ENCODE assay signal across 1 cellular context in the genomic region with DNA sequence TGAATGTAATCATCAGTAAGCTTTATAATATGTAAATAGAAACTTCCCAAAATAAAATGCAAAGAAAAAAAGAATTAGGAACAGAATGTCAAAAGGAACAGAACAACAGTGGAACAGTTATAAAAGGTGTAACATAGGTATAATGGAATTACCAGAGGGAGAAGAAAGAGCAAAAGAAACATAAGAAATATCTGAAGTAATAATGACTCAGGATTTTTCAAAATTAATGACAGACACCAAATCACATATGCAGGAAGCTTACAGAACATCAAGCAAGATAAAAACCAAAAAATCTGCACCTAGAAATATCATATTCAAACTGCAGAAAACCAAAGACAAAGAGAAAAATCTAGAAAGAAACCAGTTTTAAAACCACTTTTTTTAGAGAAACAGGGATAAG.
TF ChIP-seq lines count a peak whose summit lies in the region.

No MANE protein-coding gene starts in this region.

TF ChIP-seq in K562, 482 proteins besides CTCF, POLR2A, EP300 and RAD21 (continues in another document):
- TF ChIP-seq, protein P1, sequence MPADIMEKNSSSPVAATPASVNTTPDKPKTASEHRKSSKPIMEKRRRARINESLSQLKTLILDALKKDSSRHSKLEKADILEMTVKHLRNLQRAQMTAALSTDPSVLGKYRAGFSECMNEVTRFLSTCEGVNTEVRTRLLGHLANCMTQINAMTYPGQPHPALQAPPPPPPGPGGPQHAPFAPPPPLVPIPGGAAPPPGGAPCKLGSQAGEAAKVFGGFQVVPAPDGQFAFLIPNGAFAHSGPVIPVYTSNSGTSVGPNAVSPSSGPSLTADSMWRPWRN (IDR thresholded peaks at IDR 0.05; ENCODE audit: low read depth) = no peak
- TF ChIP-seq HNRNPUL1 (IDR thresholded peaks at IDR 0.05; ENCODE audit: low read length) (no peak), SMAD1 (IDR thresholded peaks at IDR 0.05; ENCODE audit: low read depth, low read length, partially characterized antibody) (no peak), SLC30A9 (CRISPR knock-in tag; IDR thresholded peaks at IDR 0.05) (no peak), KLF6 (CRISPR knock-in tag; IDR thresholded peaks at IDR 0.05; ENCODE audit: borderline replicate concordance) (no peak), BCL6 (CRISPR knock-in tag; IDR thresholded peaks at IDR 0.05) (no peak), TRIM24 (IDR thresholded peaks at IDR 0.05) (0 out of 4 replicates have a peak, but pooled peaks of 1 of the 2 experiments have one; percentile 24), PHB (CRISPR knock-in tag; IDR thresholded peaks at IDR 0.05) (no peak), NFE2 (IDR thresholded peaks at IDR 0.05; ENCODE audit: low read depth) (peak; percentile 65), CBX2 (IDR thresholded peaks at IDR 0.05; ENCODE audit: insufficient read depth, low read length, poor library complexity, severe bottlenecking) (no peak), POLR2G (IDR thresholded peaks at IDR 0.05; ENCODE audit: low read depth, low read length) (no peak), ZNF316 (IDR thresholded peaks at IDR 0.05) (peak; percentile 82), SMARCE1 (IDR thresholded peaks at IDR 0.05) (peak; percentile 31), RBM25 (IDR thresholded peaks at IDR 0.05; ENCODE audit: low read depth, low read length, severe bottlenecking) (no peak), ZNF551 (CRISPR knock-in tag; IDR thresholded peaks at IDR 0.05) (no peak), ZNF197 (CRISPR knock-in tag; IDR thresholded peaks at IDR 0.05; ENCODE audit: low read depth) (no peak), DACH1 (IDR thresholded peaks at IDR 0.05; ENCODE audit: partially characterized antibody) (peak; percentile 5), MAFG (tag; conservative IDR thresholded peaks at IDR 0.05) (peak; percentile 72; the same call in 1 of the 2 replicates), KDM5B (IDR thresholded peaks at IDR 0.05; ENCODE audit: insufficient replicate concordance, low read depth, low read length) (no peak), ZNF121 (CRISPR knock-in tag; conservative IDR thresholded peaks at IDR 0.05) (no peak), ZNF717 (CRISPR knock-in tag; IDR thresholded peaks at IDR 0.05) (no peak), RCOR1 (IDR thresholded peaks at IDR 0.05; ENCODE audit: borderline replicate concordance in 1 of 2, low read depth in 2 of 2, low read length in 2 of 2) (no peak)
- TF ChIP-seq, protein P2, sequence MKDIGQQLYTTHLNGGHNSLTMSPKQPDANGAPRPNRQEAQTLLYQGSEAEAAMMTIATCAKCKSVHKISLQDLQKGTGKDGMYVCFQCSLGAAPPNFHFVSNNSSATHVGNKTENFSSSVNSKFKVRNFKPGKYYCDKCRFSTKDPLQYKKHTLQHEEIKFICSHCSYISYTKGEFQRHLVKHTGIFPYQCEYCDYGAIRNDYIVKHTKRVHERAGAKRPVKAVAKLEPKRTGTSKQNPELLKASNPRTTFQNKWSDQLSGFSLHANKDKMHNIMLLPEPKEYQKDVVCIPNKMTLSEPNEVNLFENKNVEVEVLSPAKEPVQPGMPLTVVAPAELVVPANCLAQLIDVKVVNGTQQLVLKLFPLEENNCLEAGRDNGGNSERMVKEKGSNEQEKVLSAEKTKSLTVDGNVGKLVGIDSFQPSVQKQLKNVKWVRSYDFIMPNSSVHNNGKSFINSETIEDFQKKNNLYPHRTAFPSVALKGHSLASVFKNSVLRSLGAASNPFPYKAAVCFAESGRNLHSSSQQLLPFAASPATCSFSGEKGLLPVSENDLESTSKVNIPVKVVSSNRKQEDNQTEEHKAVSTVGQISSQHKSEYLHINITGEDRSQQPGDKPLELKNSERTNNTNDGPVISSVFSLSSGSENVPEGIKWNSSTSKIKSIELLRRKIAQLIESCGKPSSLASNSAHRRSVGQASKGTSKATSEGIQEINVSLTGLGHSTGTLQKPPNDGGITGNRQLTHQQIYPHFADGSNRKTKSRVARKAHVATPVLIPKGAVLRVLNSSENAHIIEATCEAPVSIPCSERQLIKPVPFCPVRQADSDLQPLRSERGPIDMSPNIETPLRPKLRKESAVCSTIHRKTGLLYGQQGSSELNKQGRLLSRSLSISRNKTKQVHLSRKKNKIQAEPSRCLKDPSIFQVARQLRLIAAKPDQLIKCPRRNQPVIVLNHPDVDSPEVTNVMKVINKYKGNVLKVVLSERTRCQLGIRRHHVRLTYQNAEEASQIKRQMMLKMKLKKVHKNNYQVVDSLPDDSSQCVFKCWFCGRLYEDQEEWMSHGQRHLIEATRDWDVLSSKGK (CRISPR knock-in tag; IDR thresholded peaks at IDR 0.05) = no peak
- TF ChIP-seq, protein P3, sequence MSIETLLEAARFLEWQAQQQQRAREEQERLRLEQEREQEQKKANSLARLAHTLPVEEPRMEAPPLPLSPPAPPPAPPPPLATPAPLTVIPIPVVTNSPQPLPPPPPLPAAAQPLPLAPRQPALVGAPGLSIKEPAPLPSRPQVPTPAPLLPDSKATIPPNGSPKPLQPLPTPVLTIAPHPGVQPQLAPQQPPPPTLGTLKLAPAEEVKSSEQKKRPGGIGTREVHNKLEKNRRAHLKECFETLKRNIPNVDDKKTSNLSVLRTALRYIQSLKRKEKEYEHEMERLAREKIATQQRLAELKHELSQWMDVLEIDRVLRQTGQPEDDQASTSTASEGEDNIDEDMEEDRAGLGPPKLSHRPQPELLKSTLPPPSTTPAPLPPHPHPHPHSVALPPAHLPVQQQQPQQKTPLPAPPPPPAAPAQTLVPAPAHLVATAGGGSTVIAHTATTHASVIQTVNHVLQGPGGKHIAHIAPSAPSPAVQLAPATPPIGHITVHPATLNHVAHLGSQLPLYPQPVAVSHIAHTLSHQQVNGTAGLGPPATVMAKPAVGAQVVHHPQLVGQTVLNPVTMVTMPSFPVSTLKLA (conservative IDR thresholded peaks at IDR 0.05) = no peak; a peak in 1 of 4 replicates
- TF ChIP-seq, protein P4, sequence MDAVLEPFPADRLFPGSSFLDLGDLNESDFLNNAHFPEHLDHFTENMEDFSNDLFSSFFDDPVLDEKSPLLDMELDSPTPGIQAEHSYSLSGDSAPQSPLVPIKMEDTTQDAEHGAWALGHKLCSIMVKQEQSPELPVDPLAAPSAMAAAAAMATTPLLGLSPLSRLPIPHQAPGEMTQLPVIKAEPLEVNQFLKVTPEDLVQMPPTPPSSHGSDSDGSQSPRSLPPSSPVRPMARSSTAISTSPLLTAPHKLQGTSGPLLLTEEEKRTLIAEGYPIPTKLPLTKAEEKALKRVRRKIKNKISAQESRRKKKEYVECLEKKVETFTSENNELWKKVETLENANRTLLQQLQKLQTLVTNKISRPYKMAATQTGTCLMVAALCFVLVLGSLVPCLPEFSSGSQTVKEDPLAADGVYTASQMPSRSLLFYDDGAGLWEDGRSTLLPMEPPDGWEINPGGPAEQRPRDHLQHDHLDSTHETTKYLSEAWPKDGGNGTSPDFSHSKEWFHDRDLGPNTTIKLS (IDR thresholded peaks at IDR 0.05; ENCODE audit: borderline replicate concordance, low read depth) = no peak
- TF ChIP-seq, protein P5, sequence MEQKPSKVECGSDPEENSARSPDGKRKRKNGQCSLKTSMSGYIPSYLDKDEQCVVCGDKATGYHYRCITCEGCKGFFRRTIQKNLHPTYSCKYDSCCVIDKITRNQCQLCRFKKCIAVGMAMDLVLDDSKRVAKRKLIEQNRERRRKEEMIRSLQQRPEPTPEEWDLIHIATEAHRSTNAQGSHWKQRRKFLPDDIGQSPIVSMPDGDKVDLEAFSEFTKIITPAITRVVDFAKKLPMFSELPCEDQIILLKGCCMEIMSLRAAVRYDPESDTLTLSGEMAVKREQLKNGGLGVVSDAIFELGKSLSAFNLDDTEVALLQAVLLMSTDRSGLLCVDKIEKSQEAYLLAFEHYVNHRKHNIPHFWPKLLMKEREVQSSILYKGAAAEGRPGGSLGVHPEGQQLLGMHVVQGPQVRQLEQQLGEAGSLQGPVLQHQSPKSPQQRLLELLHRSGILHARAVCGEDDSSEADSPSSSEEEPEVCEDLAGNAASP (IDR thresholded peaks at IDR 0.05) = no peak
- TF ChIP-seq, protein P6, sequence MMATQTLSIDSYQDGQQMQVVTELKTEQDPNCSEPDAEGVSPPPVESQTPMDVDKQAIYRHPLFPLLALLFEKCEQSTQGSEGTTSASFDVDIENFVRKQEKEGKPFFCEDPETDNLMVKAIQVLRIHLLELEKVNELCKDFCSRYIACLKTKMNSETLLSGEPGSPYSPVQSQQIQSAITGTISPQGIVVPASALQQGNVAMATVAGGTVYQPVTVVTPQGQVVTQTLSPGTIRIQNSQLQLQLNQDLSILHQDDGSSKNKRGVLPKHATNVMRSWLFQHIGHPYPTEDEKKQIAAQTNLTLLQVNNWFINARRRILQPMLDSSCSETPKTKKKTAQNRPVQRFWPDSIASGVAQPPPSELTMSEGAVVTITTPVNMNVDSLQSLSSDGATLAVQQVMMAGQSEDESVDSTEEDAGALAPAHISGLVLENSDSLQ (IDR thresholded peaks at IDR 0.05) = peak; percentile 23; the same call in 1 of the 2 replicates
- TF ChIP-seq, protein P7, sequence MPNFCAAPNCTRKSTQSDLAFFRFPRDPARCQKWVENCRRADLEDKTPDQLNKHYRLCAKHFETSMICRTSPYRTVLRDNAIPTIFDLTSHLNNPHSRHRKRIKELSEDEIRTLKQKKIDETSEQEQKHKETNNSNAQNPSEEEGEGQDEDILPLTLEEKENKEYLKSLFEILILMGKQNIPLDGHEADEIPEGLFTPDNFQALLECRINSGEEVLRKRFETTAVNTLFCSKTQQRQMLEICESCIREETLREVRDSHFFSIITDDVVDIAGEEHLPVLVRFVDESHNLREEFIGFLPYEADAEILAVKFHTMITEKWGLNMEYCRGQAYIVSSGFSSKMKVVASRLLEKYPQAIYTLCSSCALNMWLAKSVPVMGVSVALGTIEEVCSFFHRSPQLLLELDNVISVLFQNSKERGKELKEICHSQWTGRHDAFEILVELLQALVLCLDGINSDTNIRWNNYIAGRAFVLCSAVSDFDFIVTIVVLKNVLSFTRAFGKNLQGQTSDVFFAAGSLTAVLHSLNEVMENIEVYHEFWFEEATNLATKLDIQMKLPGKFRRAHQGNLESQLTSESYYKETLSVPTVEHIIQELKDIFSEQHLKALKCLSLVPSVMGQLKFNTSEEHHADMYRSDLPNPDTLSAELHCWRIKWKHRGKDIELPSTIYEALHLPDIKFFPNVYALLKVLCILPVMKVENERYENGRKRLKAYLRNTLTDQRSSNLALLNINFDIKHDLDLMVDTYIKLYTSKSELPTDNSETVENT (CRISPR knock-in tag; IDR thresholded peaks at IDR 0.05) = no peak
- TF ChIP-seq, protein P8, sequence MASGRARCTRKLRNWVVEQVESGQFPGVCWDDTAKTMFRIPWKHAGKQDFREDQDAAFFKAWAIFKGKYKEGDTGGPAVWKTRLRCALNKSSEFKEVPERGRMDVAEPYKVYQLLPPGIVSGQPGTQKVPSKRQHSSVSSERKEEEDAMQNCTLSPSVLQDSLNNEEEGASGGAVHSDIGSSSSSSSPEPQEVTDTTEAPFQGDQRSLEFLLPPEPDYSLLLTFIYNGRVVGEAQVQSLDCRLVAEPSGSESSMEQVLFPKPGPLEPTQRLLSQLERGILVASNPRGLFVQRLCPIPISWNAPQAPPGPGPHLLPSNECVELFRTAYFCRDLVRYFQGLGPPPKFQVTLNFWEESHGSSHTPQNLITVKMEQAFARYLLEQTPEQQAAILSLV (tag; IDR thresholded peaks at IDR 0.05) = no peak
- TF ChIP-seq, protein P9, sequence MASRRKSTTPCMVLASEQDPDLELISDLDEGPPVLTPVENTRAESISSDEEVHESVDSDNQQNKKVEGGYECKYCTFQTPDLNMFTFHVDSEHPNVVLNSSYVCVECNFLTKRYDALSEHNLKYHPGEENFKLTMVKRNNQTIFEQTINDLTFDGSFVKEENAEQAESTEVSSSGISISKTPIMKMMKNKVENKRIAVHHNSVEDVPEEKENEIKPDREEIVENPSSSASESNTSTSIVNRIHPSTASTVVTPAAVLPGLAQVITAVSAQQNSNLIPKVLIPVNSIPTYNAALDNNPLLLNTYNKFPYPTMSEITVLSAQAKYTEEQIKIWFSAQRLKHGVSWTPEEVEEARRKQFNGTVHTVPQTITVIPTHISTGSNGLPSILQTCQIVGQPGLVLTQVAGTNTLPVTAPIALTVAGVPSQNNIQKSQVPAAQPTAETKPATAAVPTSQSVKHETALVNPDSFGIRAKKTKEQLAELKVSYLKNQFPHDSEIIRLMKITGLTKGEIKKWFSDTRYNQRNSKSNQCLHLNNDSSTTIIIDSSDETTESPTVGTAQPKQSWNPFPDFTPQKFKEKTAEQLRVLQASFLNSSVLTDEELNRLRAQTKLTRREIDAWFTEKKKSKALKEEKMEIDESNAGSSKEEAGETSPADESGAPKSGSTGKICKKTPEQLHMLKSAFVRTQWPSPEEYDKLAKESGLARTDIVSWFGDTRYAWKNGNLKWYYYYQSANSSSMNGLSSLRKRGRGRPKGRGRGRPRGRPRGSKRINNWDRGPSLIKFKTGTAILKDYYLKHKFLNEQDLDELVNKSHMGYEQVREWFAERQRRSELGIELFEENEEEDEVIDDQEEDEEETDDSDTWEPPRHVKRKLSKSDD (conservative IDR thresholded peaks at IDR 0.05; ENCODE audit: low read length) = no peak
- TF ChIP-seq, protein P10, sequence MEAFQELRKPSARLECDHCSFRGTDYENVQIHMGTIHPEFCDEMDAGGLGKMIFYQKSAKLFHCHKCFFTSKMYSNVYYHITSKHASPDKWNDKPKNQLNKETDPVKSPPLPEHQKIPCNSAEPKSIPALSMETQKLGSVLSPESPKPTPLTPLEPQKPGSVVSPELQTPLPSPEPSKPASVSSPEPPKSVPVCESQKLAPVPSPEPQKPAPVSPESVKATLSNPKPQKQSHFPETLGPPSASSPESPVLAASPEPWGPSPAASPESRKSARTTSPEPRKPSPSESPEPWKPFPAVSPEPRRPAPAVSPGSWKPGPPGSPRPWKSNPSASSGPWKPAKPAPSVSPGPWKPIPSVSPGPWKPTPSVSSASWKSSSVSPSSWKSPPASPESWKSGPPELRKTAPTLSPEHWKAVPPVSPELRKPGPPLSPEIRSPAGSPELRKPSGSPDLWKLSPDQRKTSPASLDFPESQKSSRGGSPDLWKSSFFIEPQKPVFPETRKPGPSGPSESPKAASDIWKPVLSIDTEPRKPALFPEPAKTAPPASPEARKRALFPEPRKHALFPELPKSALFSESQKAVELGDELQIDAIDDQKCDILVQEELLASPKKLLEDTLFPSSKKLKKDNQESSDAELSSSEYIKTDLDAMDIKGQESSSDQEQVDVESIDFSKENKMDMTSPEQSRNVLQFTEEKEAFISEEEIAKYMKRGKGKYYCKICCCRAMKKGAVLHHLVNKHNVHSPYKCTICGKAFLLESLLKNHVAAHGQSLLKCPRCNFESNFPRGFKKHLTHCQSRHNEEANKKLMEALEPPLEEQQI (IDR thresholded peaks at IDR 0.05) = no peak
- TF ChIP-seq, protein P11, sequence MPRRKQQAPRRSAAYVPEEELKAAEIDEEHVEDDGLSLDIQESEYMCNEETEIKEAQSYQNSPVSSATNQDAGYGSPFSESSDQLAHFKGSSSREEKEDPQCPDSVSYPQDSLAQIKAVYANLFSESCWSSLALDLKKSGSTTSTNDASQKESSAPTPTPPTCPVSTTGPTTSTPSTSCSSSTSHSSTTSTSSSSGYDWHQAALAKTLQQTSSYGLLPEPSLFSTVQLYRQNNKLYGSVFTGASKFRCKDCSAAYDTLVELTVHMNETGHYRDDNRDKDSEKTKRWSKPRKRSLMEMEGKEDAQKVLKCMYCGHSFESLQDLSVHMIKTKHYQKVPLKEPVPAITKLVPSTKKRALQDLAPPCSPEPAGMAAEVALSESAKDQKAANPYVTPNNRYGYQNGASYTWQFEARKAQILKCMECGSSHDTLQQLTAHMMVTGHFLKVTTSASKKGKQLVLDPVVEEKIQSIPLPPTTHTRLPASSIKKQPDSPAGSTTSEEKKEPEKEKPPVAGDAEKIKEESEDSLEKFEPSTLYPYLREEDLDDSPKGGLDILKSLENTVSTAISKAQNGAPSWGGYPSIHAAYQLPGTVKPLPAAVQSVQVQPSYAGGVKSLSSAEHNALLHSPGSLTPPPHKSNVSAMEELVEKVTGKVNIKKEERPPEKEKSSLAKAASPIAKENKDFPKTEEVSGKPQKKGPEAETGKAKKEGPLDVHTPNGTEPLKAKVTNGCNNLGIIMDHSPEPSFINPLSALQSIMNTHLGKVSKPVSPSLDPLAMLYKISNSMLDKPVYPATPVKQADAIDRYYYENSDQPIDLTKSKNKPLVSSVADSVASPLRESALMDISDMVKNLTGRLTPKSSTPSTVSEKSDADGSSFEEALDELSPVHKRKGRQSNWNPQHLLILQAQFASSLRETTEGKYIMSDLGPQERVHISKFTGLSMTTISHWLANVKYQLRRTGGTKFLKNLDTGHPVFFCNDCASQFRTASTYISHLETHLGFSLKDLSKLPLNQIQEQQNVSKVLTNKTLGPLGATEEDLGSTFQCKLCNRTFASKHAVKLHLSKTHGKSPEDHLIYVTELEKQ (CRISPR knock-in tag; IDR thresholded peaks at IDR 0.05) = no peak
